8 cellular contexts compared by ENCODE assay signal in the genomic region with DNA sequence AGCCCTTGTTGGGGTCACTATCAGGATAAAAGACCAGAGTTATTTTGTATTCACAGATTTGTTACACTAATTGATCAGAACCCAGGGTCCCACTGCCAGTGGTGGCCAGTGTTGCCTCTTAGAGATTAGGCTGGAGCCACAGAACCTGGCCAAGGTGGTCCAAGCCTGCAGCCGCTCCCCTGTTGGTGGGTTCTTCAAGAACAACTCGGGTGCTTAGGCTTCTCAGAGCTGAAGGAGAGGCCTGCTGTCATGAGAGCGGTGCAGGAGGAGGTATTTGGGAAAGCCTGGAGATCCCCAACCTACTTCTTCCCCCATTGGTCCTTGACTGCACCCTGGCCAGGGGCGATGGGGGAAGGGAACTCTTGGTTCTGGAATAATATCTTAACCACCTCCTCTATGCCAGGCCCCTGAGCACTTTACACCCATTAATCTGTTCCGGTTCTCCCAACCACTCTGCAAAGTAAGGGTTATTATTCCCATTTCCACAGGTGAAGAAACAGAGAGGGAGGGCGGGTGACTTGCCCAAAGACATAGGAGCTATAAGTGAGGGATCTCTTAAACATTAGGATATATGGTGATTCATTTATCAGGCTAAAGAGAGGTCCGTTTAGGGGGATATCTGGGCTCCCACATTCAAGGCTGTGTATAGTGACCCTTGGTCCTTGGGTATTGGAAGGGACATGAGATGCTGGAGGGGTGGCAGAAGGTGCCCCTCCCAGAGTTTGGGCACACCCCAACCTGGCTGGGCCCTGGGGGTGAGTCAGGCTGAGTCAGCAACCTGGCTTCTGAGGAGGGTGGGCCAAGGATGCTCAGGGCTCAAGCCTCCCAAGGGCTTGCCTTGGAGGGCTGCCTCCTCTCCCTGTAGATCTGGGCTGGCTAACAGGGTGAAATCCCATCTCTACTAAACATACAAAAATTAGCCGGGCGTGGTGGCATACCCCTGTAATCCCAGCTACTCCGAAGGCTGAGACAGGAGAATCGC. TPM values are rescaled to one million over a fixed set of nuclear protein-coding genes. Genes with fewer than 3 reads are reported as not detected.
DNase-seq lines count a peak whose midpoint lies in the region; ATAC-seq and TF ChIP-seq lines count a peak whose summit lies in the region.

No MANE protein-coding gene starts in this region.

- H3K36me3 ChIP-seq in cardiac muscle cell: no peaks in the 10 kb centered on the region
- no peaks in the 10 kb centered on the region for H3K36me3 ChIP-seq in breast epithelium
- no peaks in the 10 kb centered on the region for H3K36me3 ChIP-seq in mesenchymal stem cell (ENCODE audit: control insufficient read depth in 1 of 2, insufficient read depth in 2 of 2, low read depth in 1 of 2, low read length in 2 of 2)
- H3K36me3 ChIP-seq in vagina: no peaks in the 10 kb centered on the region

- peak overlapping the region; percentile 24 for H4K8ac ChIP-seq in mesenchymal stem cell (ENCODE audit: low read length)

- H3K4me1 ChIP-seq in cardiac muscle cell (ENCODE audit: low read depth) (peaks cover 27% of the 10 kb centered on the region), breast epithelium (peaks cover 5 to 20% of the 10 kb centered on the region in 2 donors), mesenchymal stem cell (ENCODE audit: control insufficient read depth, insufficient read depth, low read depth, low read length) (peaks cover 53% of the 10 kb centered on the region), vagina (peaks cover 82% of the 10 kb centered on the region)

- H3K27me3 ChIP-seq in cardiac muscle cell: peaks cover 9% of the 10 kb centered on the region
- H3K27me3 ChIP-seq in breast epithelium: peaks cover 0 to 5% of the 10 kb centered on the region in 2 donors
- no peaks in the 10 kb centered on the region for H3K27me3 ChIP-seq in mesenchymal stem cell (ENCODE audit: control insufficient read depth in 1 of 2, insufficient read depth in 1 of 2, low read length in 2 of 2)
- H3K27me3 ChIP-seq in vagina: no peaks in the 10 kb centered on the region

- H3K4ac ChIP-seq in mesenchymal stem cell (ENCODE audit: low read depth in 1 of 2, low read length in 2 of 2): peak overlapping the region; percentile 16 to 62

- no peak for TF ChIP-seq CTCF in cardiac muscle cell (IDR thresholded peaks at IDR 0.05; ENCODE audit: low read depth, low read length)
- TF ChIP-seq CTCF in breast epithelium (IDR thresholded peaks at IDR 0.05): no peak
- TF ChIP-seq CTCF in vagina (IDR thresholded peaks at IDR 0.05): no peak

- H3K9me3 ChIP-seq in cardiac muscle cell (ENCODE audit: low read depth) (no peaks in the 10 kb centered on the region), breast epithelium (no peaks in the 10 kb centered on the region), mesenchymal stem cell (ENCODE audit: control insufficient read depth, low read length) (no peaks in the 10 kb centered on the region), vagina (no peaks in the 10 kb centered on the region)

- H2BK15ac ChIP-seq in mesenchymal stem cell (ENCODE audit: low read depth, poor library complexity, severe bottlenecking): peak overlapping the region; percentile 75

- DNase-seq in cardiac muscle cell (ENCODE audit: low read depth in 1 of 2, low spot score in 1 of 2): peak in 1 of 2 donors; percentile 44
- DNase-seq in Right ventricle myocardium inferior (ENCODE audit: missing footprints): no peak
- DNase-seq in breast epithelium (ENCODE audit: low spot score in 2 of 2): no peak
- DNase-seq in mesenchymal stem cell: no peak
- DNase-seq in vagina (ENCODE audit: extremely low spot score in 2 of 2): no peak
- no peak for DNase-seq in kidney glomerular epithelial cell (lab: John Stamatoyannopoulos, UW)
- DNase-seq in activated CD4-positive, alpha-beta T cell treated with anti-CD3 and anti-CD28 coated beads for 4 hours: no peak
- DNase-seq in DMS153 treated with DMSO at 0.1 percent for 48 hours (lab: John Stamatoyannopoulos, UW; ENCODE audit: unreplicated experiment): no peak

- ATAC-seq in Right ventricle myocardium inferior: no peak

- 85% methylated on average over 10 of the region's 11 CpGs for WGBS in mesenchymal stem cell

- no peak overlapping the region for H3K4me2 ChIP-seq in mesenchymal stem cell (ENCODE audit: low read length, poor library complexity, severe bottlenecking)

- H4K91ac ChIP-seq in mesenchymal stem cell (ENCODE audit: low read length): peak overlapping the region; percentile 76

- H3K18ac ChIP-seq in mesenchymal stem cell (ENCODE audit: low read depth in 1 of 2, low read length in 2 of 2): peak overlapping the region; percentile 35 to 87

- H3K14ac ChIP-seq in mesenchymal stem cell (ENCODE audit: low read length in 2 of 2): peak overlapping the region in 1 of 2 experiments; percentile 9

- peak overlapping the region; percentile 35 for H2BK5ac ChIP-seq in mesenchymal stem cell (ENCODE audit: low read depth, low read length, poor library complexity, severe bottlenecking)

- H3K23ac ChIP-seq in mesenchymal stem cell (ENCODE audit: low read length in 2 of 2): no peak overlapping the region

- H2BK120ac ChIP-seq in mesenchymal stem cell (ENCODE audit: low read depth, low read length): peak overlapping the region; percentile 19

- intact Hi-C loops in Right ventricle myocardium inferior (cut with DNase I): loop anchor here (2.0 kb wide), 1 partner anchor 14 kb away; a partner anchor contains a TSS
- intact Hi-C loops in breast epithelium (cut with DNase I; ENCODE audit: low total_unique reads): loop anchor here (2.0 kb wide), 1 partner anchor 14 kb away; a partner anchor contains a TSS
- intact Hi-C loops in vagina (cut with DNase I): loop anchor here (5.0 kb wide), 1 partner anchor 99 kb away; no protein-coding TSS in a partner anchor

- H3K27ac ChIP-seq in cardiac muscle cell (peak overlapping the region; percentile 93), breast epithelium (peak overlapping the region; percentile 95), mesenchymal stem cell (ENCODE audit: low read length, poor library complexity, severe bottlenecking) (peak overlapping the region; percentile 71), vagina (peak overlapping the region; percentile 91)

- TF ChIP-seq POLR2A in breast epithelium (IDR thresholded peaks at IDR 0.05): no peak
- no peak for TF ChIP-seq POLR2A in vagina (IDR thresholded peaks at IDR 0.05)

- H2AK5ac ChIP-seq in mesenchymal stem cell (ENCODE audit: low read length, severe bottlenecking): peak overlapping the region; percentile 67

- H3K79me1 ChIP-seq in mesenchymal stem cell (replicated peaks; ENCODE audit: low read length, poor library complexity, severe bottlenecking): no peaks in the 10 kb centered on the region

- H3K9ac ChIP-seq in mesenchymal stem cell (ENCODE audit: low read length): peak overlapping the region; percentile 63

- no peak overlapping the region for H3K4me3 ChIP-seq in cardiac muscle cell
- peak overlapping the region in 2 of 3 donors; percentile 44 to 62 for H3K4me3 ChIP-seq in breast epithelium
- no peak overlapping the region for H3K4me3 ChIP-seq in mesenchymal stem cell (ENCODE audit: insufficient read depth in 1 of 2, low read depth in 1 of 2, low read length in 2 of 2)
- H3K4me3 ChIP-seq in vagina: peak overlapping the region in 1 of 2 donors; percentile 9

- peak overlapping the region; percentile 12 to 69 for H2BK12ac ChIP-seq in mesenchymal stem cell (ENCODE audit: low read length in 2 of 2)

- H2AFZ ChIP-seq in mesenchymal stem cell (ENCODE audit: low read depth, low read length): no peak overlapping the region

RNA-seq across cellular contexts. Expression of a gene that starts 5.1 kb away (rescaled TPM):
- total RNA-seq in cardiac muscle cell: 61.7 and 63.7 TPM in 2 replicates
- 42.9 and 55.5 TPM in 2 replicates for polyA plus RNA-seq in cardiac muscle cell
- total RNA-seq in Right ventricle myocardium inferior: 26.9 TPM
- total RNA-seq in breast epithelium: 10 to 100 TPM in 2 of 3 donors, 1 to 10 TPM in 1; 1.6 to 27.8 (median 16.7) TPM
- polyA plus RNA-seq in mesenchymal stem cell (2013, experiment 1 of 2): 65.7 TPM
- 64.6 TPM for polyA plus RNA-seq in mesenchymal stem cell (2013, experiment 2 of 2)
- 13.0 TPM for total RNA-seq in vagina

RNA-seq across cellular contexts. Expression of a gene that starts 14.0 kb away (rescaled TPM):
- 8.8 and 9.4 TPM in 2 replicates for total RNA-seq in cardiac muscle cell
- polyA plus RNA-seq in cardiac muscle cell: 6.8 and 8.5 TPM in 2 replicates
- total RNA-seq in Right ventricle myocardium inferior: 41.8 TPM
- total RNA-seq in breast epithelium: 10 to 100 TPM; 15.2 to 46.2 (median 23.9) TPM
- 3.1 TPM for polyA plus RNA-seq in mesenchymal stem cell (2013, experiment 1 of 2)
- 2.7 TPM for polyA plus RNA-seq in mesenchymal stem cell (2013, experiment 2 of 2)
- total RNA-seq in vagina: 64.3 TPM

RNA-seq across cellular contexts. Expression of a gene that starts 38.3 kb away (rescaled TPM):
- total RNA-seq in cardiac muscle cell: 0.63 and 0.67 TPM in 2 replicates
- polyA plus RNA-seq in cardiac muscle cell: 0.35 and 0.37 TPM in 2 replicates
- total RNA-seq in Right ventricle myocardium inferior: 0.68 TPM
- 10 to 100 TPM in 2 of 3 donors, not detected in 1; 10.8 to 22.2 TPM for total RNA-seq in breast epithelium
- polyA plus RNA-seq in mesenchymal stem cell (2013, experiment 1 of 2): 0.35 TPM
- 0.38 TPM for polyA plus RNA-seq in mesenchymal stem cell (2013, experiment 2 of 2)
- total RNA-seq in vagina: 7.4 TPM

Comparison
In these comparisons a context has a peak if more than half of its experiments do, and no peak if none do; other contexts are left out.
1. H3K4me3 ChIP-seq: peak in breast epithelium (2 of 3); none in cardiac muscle cell (single experiment) and mesenchymal stem cell (0 of 2).
2. Peak in every context shown above with its lines, with median percentiles within 50 percentile points of each other: H3K27ac ChIP-seq.